Comparison of ENCODE assay signal across 10 cellular contexts in the genomic region with DNA sequence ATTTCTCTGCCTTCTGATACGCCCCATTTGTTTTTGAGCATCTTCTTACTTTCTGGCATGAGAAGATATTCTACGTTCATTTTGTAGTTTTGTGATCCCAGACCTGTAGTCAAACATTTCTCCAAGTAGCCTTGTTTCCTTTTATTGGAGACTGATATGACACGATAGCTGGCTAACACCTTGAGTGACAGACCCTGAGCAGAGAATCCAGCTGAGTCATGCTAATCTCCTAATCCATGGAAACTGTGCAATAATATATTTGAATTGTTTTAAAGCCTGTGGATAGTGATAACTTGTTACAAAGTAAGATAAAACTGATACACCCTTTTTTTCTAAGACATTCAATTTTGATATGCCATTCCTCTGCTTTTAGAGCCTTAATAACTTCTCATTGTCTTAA. TPM values are rescaled to one million over a fixed set of nuclear protein-coding genes. Genes with fewer than 3 reads are reported as not detected.
A peak's percentile ranks its signal among the peaks of the same experiment; 100 is the strongest.
DNase-seq lines count a peak whose midpoint lies in the region; ATAC-seq and TF ChIP-seq lines count a peak whose summit lies in the region.
"Had no signal": no experiment of that assay in that cellular context is flagged by ENCODE, and none has a peak within 500 bp of the region (broad histone marks: within the 10 kb centered on the region; RNA-seq: fewer than 3 reads in every experiment).

No MANE protein-coding gene starts in this region.

- no peaks in the 10 kb centered on the region for H3K27me3 ChIP-seq in right atrium auricular region
- no peaks in the 10 kb centered on the region for H3K27me3 ChIP-seq in adrenal gland
- no peaks in the 10 kb centered on the region for H3K27me3 ChIP-seq in uterus

- H3K9me3 Mint-ChIP-seq in memory B cell: no peaks in the 10 kb centered on the region

- intact Hi-C loops in left ventricle myocardium superior (cut with micrococcal nuclease) (no loop called here), adrenal gland (cut with DNase I) (loop anchor here (5.0 kb wide), 1 partner anchor 53 kb away; no protein-coding TSS in a partner anchor), uterus (cut with DNase I; ENCODE audit: low total_unique reads) (loop anchor here (10.0 kb wide), 1 partner anchor 56 kb away; no protein-coding TSS in a partner anchor)

- H3K4me1 ChIP-seq in right atrium auricular region (peaks cover 0 to 8% of the 10 kb centered on the region in 2 donors), adrenal gland (replicated peaks in 1 of 2) (peaks cover 4 to 31% of the 10 kb centered on the region in 2 donors), uterus (peaks cover 0 to 5% of the 10 kb centered on the region in 2 donors)

- H3K36me3 ChIP-seq in right atrium auricular region (no peaks in the 10 kb centered on the region), adrenal gland (replicated peaks in 1 of 2) (no peaks in the 10 kb centered on the region), uterus (no peaks in the 10 kb centered on the region)

- TF ChIP-seq CTCF in right atrium auricular region (IDR thresholded peaks at IDR 0.05) (no peak), adrenal gland (IDR thresholded peaks at IDR 0.05) (no peak), uterus (IDR thresholded peaks at IDR 0.05) (no peak)

- no peak for DNase-seq in right atrium auricular region (ENCODE audit: low spot score)
- DNase-seq in left ventricle myocardium superior: no peak
- no peak for DNase-seq in adrenal gland
- DNase-seq in memory B cell (ENCODE audit: low spot score in 2 of 2): no peak
- no peak for DNase-seq in uterus
- DNase-seq in NK-92 (lab: John Stamatoyannopoulos, UW; ENCODE audit: unreplicated experiment): no peak
- DNase-seq in hepatic stellate cell (ENCODE audit: low spot score): no peak
- DNase-seq in NCI-H1417 (lab: John Stamatoyannopoulos, UW): no peak
- DNase-seq: NCI-H2107, posterior cingulate gyrus had no signal

- peaks cover 28% of the 10 kb centered on the region for H3K4me1 Mint-ChIP-seq in memory B cell

- TF ChIP-seq POLR2A in adrenal gland (IDR thresholded peaks at IDR 0.05) (no peak), uterus (IDR thresholded peaks at IDR 0.05) (no peak)

- H3K27ac ChIP-seq in right atrium auricular region (peak overlapping the region; percentile 80 to 81), adrenal gland (peak overlapping the region; percentile 55 to 88 (median 84)), uterus (peak overlapping the region; percentile 70 to 90)

- H3K9me3 ChIP-seq in right atrium auricular region (no peaks in the 10 kb centered on the region), adrenal gland (replicated peaks in 1 of 3) (no peaks in the 10 kb centered on the region), uterus (no peaks in the 10 kb centered on the region)

- H3K4me3 Mint-ChIP-seq in memory B cell: peak overlapping the region; percentile 11

- H3K27me3 Mint-ChIP-seq in memory B cell: no peaks in the 10 kb centered on the region

- ATAC-seq in left ventricle myocardium superior (no peak), memory B cell (ENCODE audit: low read depth) (no peak)

- peak overlapping the region in 1 of 2 donors; percentile 38 for H3K4me3 ChIP-seq in right atrium auricular region
- H3K4me3 ChIP-seq in adrenal gland: peak overlapping the region in 2 of 4 donors; percentile 36 to 66
- no peak overlapping the region for H3K4me3 ChIP-seq in uterus

- 27 to 65% (median 62%) methylated on average over 3 of the region's 3 CpGs for WGBS in adrenal gland, 4 donors

- H3K36me3 Mint-ChIP-seq in memory B cell: no peaks in the 10 kb centered on the region

- H3K27ac Mint-ChIP-seq in memory B cell: peak overlapping the region; percentile 79

RNA-seq across cellular contexts. Expression of a gene that starts 1.2 kb away (rescaled TPM):
- 1 to 10 TPM; 3.3 to 4.4 TPM for total RNA-seq in right atrium auricular region
- total RNA-seq in left ventricle myocardium superior: 6.5 TPM
- 10 to 100 TPM in 7 of 8 donors, 1 to 10 TPM in 1; 8.7 to 57.0 (median 13.0) TPM for total RNA-seq in adrenal gland
- 10 to 100 TPM in 2 of 3 donors, 1 to 10 TPM in 1; 4.4 to 20.6 (median 10.3) TPM for polyA plus RNA-seq in adrenal gland
- total RNA-seq in uterus: 10 to 100 TPM in 2 of 4 donors, 1 to 10 TPM in 2; 3.8 to 60.2 (median 17.3) TPM

RNA-seq across cellular contexts. Expression of a gene that starts 30.6 kb away (rescaled TPM):
- total RNA-seq in right atrium auricular region (1 to 10 TPM; 6.9 to 8.1 TPM), left ventricle myocardium superior (8.0 TPM), adrenal gland (10 to 100 TPM; 14.9 to 48.2 (median 29.2) TPM), uterus (10 to 100 TPM; 10.6 to 77.1 (median 47.7) TPM)
- 10 to 100 TPM; 48.6 to 87.1 (median 51.9) TPM for polyA plus RNA-seq in adrenal gland
